ENCODE assay signal across 31 cellular contexts in the genomic region with DNA sequence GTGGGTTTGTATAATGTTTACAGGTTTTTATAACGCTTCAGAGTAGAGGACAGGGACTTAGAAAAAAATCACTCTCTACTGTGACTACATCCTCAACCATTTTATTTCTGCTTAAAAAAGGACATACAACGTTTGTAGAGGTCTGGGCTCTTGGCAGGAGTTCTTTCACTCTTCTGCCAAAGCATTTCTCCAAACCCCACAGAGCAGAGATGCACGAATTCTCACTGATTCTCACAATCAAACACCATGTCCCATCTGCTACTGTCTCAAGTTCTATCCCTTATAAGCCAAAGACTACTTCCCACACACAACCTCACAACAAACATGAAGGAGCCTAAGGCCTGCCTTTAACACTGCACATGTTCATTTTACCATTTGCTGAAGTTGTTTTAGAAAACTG. TPM values are rescaled to one million over a fixed set of nuclear protein-coding genes. Genes with fewer than 3 reads are reported as not detected.
DNase-seq lines count a peak whose midpoint lies in the region; ATAC-seq and TF ChIP-seq lines count a peak whose summit lies in the region.
"Had no signal": no experiment of that assay in that cellular context is flagged by ENCODE, and none has a peak within 500 bp of the region (broad histone marks: within the 10 kb centered on the region; RNA-seq: fewer than 3 reads in every experiment).

No MANE protein-coding gene starts in this region.

- H3K4me1 ChIP-seq in heart left ventricle (peaks cover 0 to 40% (median 14%) of the 10 kb centered on the region in 12 donors), transverse colon (no peaks in the 10 kb centered on the region)
- H3K4me1 ChIP-seq: Caco-2, esophagus squamous epithelium, upper lobe of right lung had no signal

- ATAC-seq in heart left ventricle (peak; percentile 12 to 37 (median 20)), Right ventricle myocardium inferior (no peak)
- ATAC-seq: activated CD4-positive, alpha-beta T cell treated with anti-CD3 and anti-CD28 coated beads for 36 hours; activated T-cell treated with anti-CD3 and anti-CD28 coated beads, Interleukin-2, amount 50 U/mL, for 4 hours; HCT116; sciatic nerve; upper lobe of right lung had no signal

- 27 to 39% (median 32%) methylated on average over 3 of the region's 3 CpGs for WGBS in heart left ventricle, 4 donors
- WGBS in transverse colon (ENCODE audit: low coverage in 1 of 2), 2 donors, result 64 to 71% methylated on average over 3 of the region's 3 CpGs

- TF ChIP-seq POLR2A in heart left ventricle (IDR thresholded peaks at IDR 0.05) (no peak), transverse colon (IDR thresholded peaks at IDR 0.05) (no peak)

- in situ Hi-C loops in transverse colon (cut with MboI; ENCODE audit: low pct_ligation_motif_present in 1 of 4, low pct_unique_long_range_greater_than_20kb in 1 of 4, low sequenced_read_pairs in 3 of 4), result no loop called here

- intact Hi-C loops in heart left ventricle (cut with DNase I) (no loop called here), Right ventricle myocardium inferior (cut with DNase I) (loop anchor here (5.0 kb wide), 2 partner anchors 38 to 42 kb away; no protein-coding TSS in a partner anchor), transverse colon (cut with DNase I; ENCODE audit: low total_unique reads) (no loop called here)

- no peak for TF ChIP-seq EP300 in transverse colon (IDR thresholded peaks at IDR 0.05; ENCODE audit: low read depth)

- DNase-seq in heart left ventricle (no peak), Right ventricle myocardium inferior (ENCODE audit: missing footprints) (no peak), fibroblast of peridontal ligament (ENCODE audit: extremely low read depth) (peak; percentile 16), pons (ENCODE audit: low spot score) (peak; percentile 9), transverse colon (no peak), SW 1271 (lab: John Stamatoyannopoulos, UW) (no peak), midbrain (lab: John Stamatoyannopoulos, UW) (no peak), NCI-H1417 treated with DMSO at 0.1 percent for 48 hours (lab: John Stamatoyannopoulos, UW) (no peak)
- DNase-seq: activated CD4-positive, alpha-beta T cell treated with anti-CD3 and anti-CD28 coated beads for 36 hours; activated T-cell treated with anti-CD3 and anti-CD28 coated beads, Interleukin-2, amount 50 U/mL, for 4 hours; Caco-2; cerebellar nuclear complex; DMS79; esophagus squamous epithelium; foreskin melanocyte; GDM1; hippocampal formation; Karpas-422; left cardiac atrium; mammary epithelial cell; NCI-H2029; NCI-H526; NK-92 treated with Interleukin-12 subunit alpha and Interleukin-12 subunit beta, amount 100 ng/mL, for 24 hours; PC-9; SHP77; stimulated activated CD4-positive, alpha-beta T cell treated with anti-CD3 and anti-CD28 coated beads, Interleukin-4, amount 100 ng/mL, for 1 hour; substantia nigra; upper lobe of right lung had no signal

- H3K36me3 ChIP-seq in heart left ventricle (peaks cover 0 to 37% (median 13%) of the 10 kb centered on the region in 9 donors), transverse colon (peaks cover 0 to 4% (median 0%) of the 10 kb centered on the region in 4 donors)

- H3K4me3 ChIP-seq in heart left ventricle (no peak overlapping the region), transverse colon (no peak overlapping the region)
- H3K4me3 ChIP-seq: BLaER1 treated with 17β-estradiol and CSF1 and Interleukin-3, amounts not matched to agents 10 nM and 100 nM; esophagus squamous epithelium; PC-9; upper lobe of right lung had no signal

- H3K27ac ChIP-seq in heart left ventricle (peak overlapping the region in 11 of 12 donors; percentile 17 to 77 (median 61)), transverse colon (peak overlapping the region in 3 of 4 donors; percentile 27 to 36 (median 36))
- H3K27ac ChIP-seq: BLaER1 treated with 17β-estradiol and CSF1 and Interleukin-3, amounts not matched to agents 10 nM and 100 nM; PC-9; upper lobe of right lung had no signal

- no peak for TF ChIP-seq CTCF in heart left ventricle (IDR thresholded peaks at IDR 0.05)
- TF ChIP-seq CTCF in transverse colon (IDR thresholded peaks at IDR 0.05), result no peak

- H3K27me3 ChIP-seq in heart left ventricle (no peaks in the 10 kb centered on the region), transverse colon (no peaks in the 10 kb centered on the region)
- H3K27me3 ChIP-seq: BLaER1 treated with 17β-estradiol and CSF1 and Interleukin-3, amounts not matched to agents 10 nM and 100 nM; esophagus squamous epithelium; upper lobe of right lung had no signal

- H3K9me3 ChIP-seq in heart left ventricle (no peaks in the 10 kb centered on the region), transverse colon (no peaks in the 10 kb centered on the region)
- H3K9me3 ChIP-seq: Caco-2, esophagus squamous epithelium, upper lobe of right lung had no signal

RNA-seq across cellular contexts. Expression of a gene that starts 7.0 kb away (rescaled TPM):
- total RNA-seq in heart left ventricle, result 10 to 100 TPM; 20.6 to 44.9 (median 24.9) TPM
- polyA plus RNA-seq in heart left ventricle, result 10 to 100 TPM in 1 of 2 donors, 1 to 10 TPM in 1; 9.4 to 14.5 TPM
- total RNA-seq in Right ventricle myocardium inferior, result 23.3 TPM
- 10 to 100 TPM; 53.0 to 69.9 (median 54.7) TPM for total RNA-seq in transverse colon

Comparison
In these comparisons a context has a peak if more than half of its experiments do, and no peak if none do; other contexts are left out.
1. DNase-seq: peak in fibroblast of peridontal ligament (single experiment) and pons (single experiment); none in heart left ventricle (0 of 5), Right ventricle myocardium inferior (single experiment), transverse colon (single experiment), SW 1271 (0 of 2), midbrain (single experiment) and NCI-H1417 treated with DMSO at 0.1 percent for 48 hours (single experiment).